11 cellular contexts compared by ENCODE assay signal in the genomic region with DNA sequence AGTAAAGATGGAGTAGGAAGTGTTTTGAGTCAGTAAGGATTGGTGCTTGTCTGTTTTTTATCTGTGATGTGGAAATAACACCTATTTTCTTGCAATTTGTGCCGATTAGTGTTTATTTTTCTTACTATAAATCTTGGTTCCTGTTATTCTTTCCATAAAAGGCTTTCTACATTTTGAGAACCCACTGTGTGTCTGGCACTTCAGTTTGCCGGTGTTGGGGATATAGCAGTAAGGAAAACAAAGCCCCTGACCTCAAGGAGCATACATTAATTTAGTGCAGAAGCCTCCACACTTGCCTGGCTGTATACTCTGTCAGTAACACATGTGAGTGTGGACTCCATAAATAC. TPM values are rescaled to one million over a fixed set of nuclear protein-coding genes. Genes with fewer than 3 reads are reported as not detected.
A peak's percentile ranks its signal among the peaks of the same experiment; 100 is the strongest.
DNase-seq lines count a peak whose midpoint lies in the region; ATAC-seq and TF ChIP-seq lines count a peak whose summit lies in the region.
"Had no signal": no experiment of that assay in that cellular context is flagged by ENCODE, and none has a peak within 500 bp of the region (broad histone marks: within the 10 kb centered on the region; RNA-seq: fewer than 3 reads in every experiment).

No MANE protein-coding gene starts in this region.

- 41% methylated on average over 2 of the region's 2 CpGs for WGBS in prostate gland

- peak overlapping the region; percentile 19 for H3K4me3 ChIP-seq in CD8-positive, alpha-beta memory T cell (ENCODE audit: low read length)
- H3K4me3 ChIP-seq in Loucy (ENCODE audit: low read length, poor library complexity, severe bottlenecking) (peak overlapping the region; percentile 7), vagina (no peak overlapping the region), prostate gland (no peak overlapping the region)
- H3K4me3 ChIP-seq: skin epidermis, thyroid gland had no signal

- H3K36me3 ChIP-seq in CD8-positive, alpha-beta memory T cell (ENCODE audit: insufficient read depth, low read length): peaks cover 43% of the 10 kb centered on the region
- H3K36me3 ChIP-seq in Loucy (ENCODE audit: insufficient read depth, low read length) (peaks cover 69% of the 10 kb centered on the region), vagina (peaks cover 0 to 65% of the 10 kb centered on the region in 2 donors), prostate gland (peaks cover 0 to 7% of the 10 kb centered on the region in 2 donors)

- POLR2A ChIA-PET in CD8-positive, alpha-beta memory T cell (lab: Charles Lee): no interaction called here
- POLR2A ChIA-PET in naive thymus-derived CD8-positive, alpha-beta T cell (lab: Charles Lee): interaction anchor here (0.9 to 1.4 kb wide), 4 partner anchors 16 to 47 kb away, joined by 3 to 4 read pairs (median 3); no protein-coding TSS in a partner anchor

- H3K27ac Mint-ChIP-seq in CD8-positive, alpha-beta memory T cell: peak overlapping the region; percentile 31 to 90 (median 80)
- H3K27ac Mint-ChIP-seq in activated naive CD4-positive, alpha-beta T cell treated with anti-CD3 and anti-CD28 coated beads, Interleukin-2, amount 50 U/mL, for 72 hours: peak overlapping the region; percentile 53 to 90
- peak overlapping the region; percentile 23 to 94 (median 88) for H3K27ac Mint-ChIP-seq in naive thymus-derived CD8-positive, alpha-beta T cell

- peaks cover 11 to 71% (median 22%) of the 10 kb centered on the region in 3 donors for H3K36me3 Mint-ChIP-seq in CD8-positive, alpha-beta memory T cell
- H3K36me3 Mint-ChIP-seq in activated naive CD4-positive, alpha-beta T cell treated with anti-CD3 and anti-CD28 coated beads, Interleukin-2, amount 50 U/mL, for 72 hours: peaks cover 8 to 25% of the 10 kb centered on the region in 2 donors
- peaks cover 5 to 83% (median 25%) of the 10 kb centered on the region in 3 donors for H3K36me3 Mint-ChIP-seq in naive thymus-derived CD8-positive, alpha-beta T cell

- no peak for ATAC-seq in activated naive CD4-positive, alpha-beta T cell treated with anti-CD3 and anti-CD28 coated beads, Interleukin-2, amount 50 U/mL, for 72 hours
- ATAC-seq in naive thymus-derived CD8-positive, alpha-beta T cell: no peak
- ATAC-seq in sciatic nerve: no peak

- no peaks in the 10 kb centered on the region for H3K27me3 Mint-ChIP-seq in CD8-positive, alpha-beta memory T cell
- no peaks in the 10 kb centered on the region for H3K27me3 Mint-ChIP-seq in naive thymus-derived CD8-positive, alpha-beta T cell

- TF ChIP-seq POLR2A in vagina (IDR thresholded peaks at IDR 0.05): no peak
- TF ChIP-seq POLR2A in prostate gland (IDR thresholded peaks at IDR 0.05): no peak

- H3K9me3 Mint-ChIP-seq in CD8-positive, alpha-beta memory T cell: no peaks in the 10 kb centered on the region
- no peaks in the 10 kb centered on the region for H3K9me3 Mint-ChIP-seq in activated naive CD4-positive, alpha-beta T cell treated with anti-CD3 and anti-CD28 coated beads, Interleukin-2, amount 50 U/mL, for 72 hours
- no peaks in the 10 kb centered on the region for H3K9me3 Mint-ChIP-seq in naive thymus-derived CD8-positive, alpha-beta T cell

- no peak for DNase-seq in CD8-positive, alpha-beta memory T cell
- no peak for DNase-seq in activated naive CD4-positive, alpha-beta T cell treated with anti-CD3 and anti-CD28 coated beads, Interleukin-2, amount 50 U/mL, for 72 hours (ENCODE audit: low spot score in 2 of 2)
- DNase-seq in naive thymus-derived CD8-positive, alpha-beta T cell: no peak
- DNase-seq in vagina (ENCODE audit: extremely low spot score in 2 of 2): no peak
- no peak for DNase-seq in sciatic nerve (ENCODE audit: low spot score)
- DNase-seq in prostate gland (ENCODE audit: low spot score): no peak
- DNase-seq: head of caudate nucleus, thyroid gland had no signal

- no peaks in the 10 kb centered on the region for H3K27me3 ChIP-seq in CD8-positive, alpha-beta memory T cell (ENCODE audit: insufficient read depth, low read length, poor library complexity, severe bottlenecking)
- H3K27me3 ChIP-seq in Loucy (ENCODE audit: insufficient read depth, low read length, poor library complexity, severe bottlenecking) (no peaks in the 10 kb centered on the region), vagina (no peaks in the 10 kb centered on the region), prostate gland (replicated peaks; ENCODE audit: insufficient read depth) (no peaks in the 10 kb centered on the region)
- H3K27me3 ChIP-seq: thyroid gland had no signal

- H3K9me3 ChIP-seq in CD8-positive, alpha-beta memory T cell (ENCODE audit: low read length): no peaks in the 10 kb centered on the region
- H3K9me3 ChIP-seq in Loucy (ENCODE audit: insufficient read depth, low read depth, low read length) (no peaks in the 10 kb centered on the region), vagina (no peaks in the 10 kb centered on the region), prostate gland (no peaks in the 10 kb centered on the region)
- H3K9me3 ChIP-seq: thyroid gland had no signal

- H3K79me2 ChIP-seq in Loucy (ENCODE audit: insufficient read depth, low read length): no peaks in the 10 kb centered on the region

- peaks cover 24% of the 10 kb centered on the region for H3K4me1 ChIP-seq in CD8-positive, alpha-beta memory T cell (ENCODE audit: insufficient read depth, low read length)
- H3K4me1 ChIP-seq in Loucy (ENCODE audit: insufficient read depth, low read length, poor library complexity, severe bottlenecking) (peaks cover 12% of the 10 kb centered on the region), vagina (peaks cover 8% of the 10 kb centered on the region), prostate gland (replicated peaks) (peaks cover 8% of the 10 kb centered on the region)
- H3K4me1 ChIP-seq: thyroid gland had no signal

- H3K27ac ChIP-seq in CD8-positive, alpha-beta memory T cell (ENCODE audit: low read depth, low read length): no peak overlapping the region
- H3K27ac ChIP-seq in vagina (no peak overlapping the region), prostate gland (peak overlapping the region in 1 of 2 donors; percentile 18)
- H3K27ac ChIP-seq: HL-60, thyroid gland had no signal

- peak overlapping the region; percentile 29 for H3K4me2 ChIP-seq in Loucy (ENCODE audit: low read depth, low read length, poor library complexity, severe bottlenecking)

- H3K4me1 Mint-ChIP-seq in CD8-positive, alpha-beta memory T cell: peaks cover 36 to 66% (median 64%) of the 10 kb centered on the region in 3 donors
- H3K4me1 Mint-ChIP-seq in naive thymus-derived CD8-positive, alpha-beta T cell: peaks cover 20 to 54% (median 51%) of the 10 kb centered on the region in 4 donors

- CTCF ChIA-PET in CD8-positive, alpha-beta memory T cell (lab: Charles Lee): interaction anchor here (0.9 to 1.0 kb wide), 2 partner anchors 9 to 43 kb away, joined by 3 read pairs; no protein-coding TSS in a partner anchor

- no peak overlapping the region for H3K9ac ChIP-seq in Loucy (ENCODE audit: low read depth, low read length, poor library complexity, severe bottlenecking)

- H4K20me1 ChIP-seq in Loucy (ENCODE audit: insufficient read depth, low read length, poor library complexity, severe bottlenecking): peaks cover 71% of the 10 kb centered on the region

- no peaks in the 10 kb centered on the region for H3K9me2 ChIP-seq in Loucy (replicated peaks; ENCODE audit: low read depth, low read length)

- H3F3A ChIP-seq in Loucy (ENCODE audit: low read depth): peaks cover 10% of the 10 kb centered on the region; the same call in 1 of the 2 replicates

- TF ChIP-seq CTCF in Loucy (conservative IDR thresholded peaks at IDR 0.05; ENCODE audit: low read length): no peak
- TF ChIP-seq CTCF in vagina (IDR thresholded peaks at IDR 0.05): no peak
- no peak for TF ChIP-seq CTCF in prostate gland (IDR thresholded peaks at IDR 0.05)

- intact Hi-C loops in vagina (cut with DNase I) (no loop called here), sciatic nerve (cut with DNase I) (no loop called here), prostate gland (cut with DNase I) (no loop called here)

- peak overlapping the region in 6 of 7 donors; percentile 6 to 65 (median 48) for H3K4me3 Mint-ChIP-seq in CD8-positive, alpha-beta memory T cell
- H3K4me3 Mint-ChIP-seq in naive thymus-derived CD8-positive, alpha-beta T cell: peak overlapping the region in 9 of 10 donors; percentile 58 to 78 (median 69)

- no peak overlapping the region for H2AFZ ChIP-seq in Loucy (ENCODE audit: low read length)

RNA-seq across cellular contexts. Expression of a gene that starts 35.6 kb away (rescaled TPM):
- 10 to 100 TPM; 12.1 to 13.5 TPM for total RNA-seq in CD8-positive, alpha-beta memory T cell
- polyA plus RNA-seq in CD8-positive, alpha-beta memory T cell: 6.1 TPM
- 10 to 100 TPM; 11.7 to 15.0 TPM for total RNA-seq in activated naive CD4-positive, alpha-beta T cell treated with anti-CD3 and anti-CD28 coated beads, Interleukin-2, amount 50 U/mL, for 72 hours
- total RNA-seq in naive thymus-derived CD8-positive, alpha-beta T cell: 10 to 100 TPM; 41.5 to 53.7 TPM
- 1 to 10 TPM; 5.4 to 6.3 (median 5.6) TPM for polyA plus RNA-seq in naive thymus-derived CD8-positive, alpha-beta T cell
- total RNA-seq in vagina (28.5 TPM), sciatic nerve (59.9 TPM), prostate gland (10 to 100 TPM; 17.9 to 29.5 TPM)

RNA-seq across cellular contexts. Expression of a gene that starts 46.5 kb away (rescaled TPM):
- 100 to 1,000 TPM; 111 to 129 TPM for total RNA-seq in CD8-positive, alpha-beta memory T cell
- polyA plus RNA-seq in CD8-positive, alpha-beta memory T cell: 167 TPM
- total RNA-seq in activated naive CD4-positive, alpha-beta T cell treated with anti-CD3 and anti-CD28 coated beads, Interleukin-2, amount 50 U/mL, for 72 hours: 100 to 1,000 TPM in 1 of 2 donors, 10 to 100 TPM in 1; 77.3 to 101 TPM
- 100 to 1,000 TPM; 196 to 209 TPM for total RNA-seq in naive thymus-derived CD8-positive, alpha-beta T cell
- polyA plus RNA-seq in naive thymus-derived CD8-positive, alpha-beta T cell: 100 to 1,000 TPM; 163 to 193 (median 172) TPM
- total RNA-seq in vagina (179 TPM), sciatic nerve (109 TPM), prostate gland (100 to 1,000 TPM; 145 to 189 TPM)

Comparison
In these comparisons a context has a peak if more than half of its experiments do, and no peak if none do; other contexts are left out.
1. H3K4me3 ChIP-seq: peak in CD8-positive, alpha-beta memory T cell (single experiment) and Loucy (single experiment); none in vagina (0 of 2) and prostate gland (0 of 2).
2. Peak in every context shown above with its lines, with median percentiles within 50 percentile points of each other: H3K27ac Mint-ChIP-seq.